23 cellular contexts compared by ENCODE assay signal in genomic region chr5:91302958-91303357, GRCh38.
DNase-seq lines count a peak whose midpoint lies in the region; TF ChIP-seq lines count a peak whose summit lies in the region.
"Had no signal": no experiment of that assay in that cellular context is flagged by ENCODE, and none has a peak within 500 bp of the region (broad histone marks: within the 10 kb centered on the region; RNA-seq: fewer than 3 reads in every experiment).

No MANE protein-coding gene starts in this region.

- H3K4me2 ChIP-seq in PC-9 (no peak overlapping the region), mesenchymal stem cell (ENCODE audit: low read length, poor library complexity, severe bottlenecking) (no peak overlapping the region)
- H3K4me2 ChIP-seq: smooth muscle cell had no signal

- no peak overlapping the region for H4K8ac ChIP-seq in mesenchymal stem cell (ENCODE audit: low read length)

- POLR2A ChIA-PET in PC-9 (lab: Charles Lee; ENCODE audit: unreplicated experiment) = interaction anchor here (0.6 kb wide), 1 partner anchor 70 kb away, joined by 8 read pairs; no protein-coding TSS in a partner anchor

- H3K14ac ChIP-seq in mesenchymal stem cell (ENCODE audit: low read length in 2 of 2) = no peak overlapping the region

- in situ Hi-C loops in GM13977 (cut with MboI; ENCODE audit: low pct_unique_long_range_greater_than_20kb, low sequenced_read_pairs, unreplicated experiment) = no loop called here

- H2BK120ac ChIP-seq in mesenchymal stem cell (ENCODE audit: low read depth, low read length) = no peak overlapping the region

- H3K18ac ChIP-seq in mesenchymal stem cell (ENCODE audit: low read depth in 1 of 2, low read length in 2 of 2) = no peak overlapping the region

- peak overlapping the region; percentile 27; the same call in 1 of the 2 replicates for H3K27ac ChIP-seq in PC-9
- no peak overlapping the region for H3K27ac ChIP-seq in mesenchymal stem cell (ENCODE audit: low read length, poor library complexity, severe bottlenecking)
- H3K27ac ChIP-seq: SJCRH30 had no signal

- peak overlapping the region; percentile 5 for H3K9ac ChIP-seq in mesenchymal stem cell (ENCODE audit: low read length)

- intact Hi-C loops in PC-9 (cut with micrococcal nuclease; ENCODE audit: unreplicated experiment) = no loop called here

- CTCF ChIA-PET in PC-9 (lab: Charles Lee) = no interaction called here

- H3K79me1 ChIP-seq in mesenchymal stem cell (replicated peaks; ENCODE audit: low read length, poor library complexity, severe bottlenecking) = no peaks in the 10 kb centered on the region

- no peak overlapping the region for H3K23ac ChIP-seq in mesenchymal stem cell (ENCODE audit: low read length in 2 of 2)

- H3K9me2 ChIP-seq in PC-9 (ENCODE audit: insufficient read depth) = no peaks in the 10 kb centered on the region

- H3F3A ChIP-seq in PC-9 (ENCODE audit: insufficient read depth, low read depth) = peaks cover 50% of the 10 kb centered on the region

- no peak overlapping the region for H2BK5ac ChIP-seq in mesenchymal stem cell (ENCODE audit: low read depth, low read length, poor library complexity, severe bottlenecking)

- no peak overlapping the region for H3K4ac ChIP-seq in mesenchymal stem cell (ENCODE audit: low read depth in 1 of 2, low read length in 2 of 2)

- H2BK12ac ChIP-seq in mesenchymal stem cell (ENCODE audit: low read length in 2 of 2) = no peak overlapping the region

- TF ChIP-seq CTCF in PC-9 (conservative IDR thresholded peaks at IDR 0.05) (no peak), GM13977 (IDR thresholded peaks at IDR 0.05; ENCODE audit: extremely low read depth, insufficient read depth, missing control alignments) (no peak)

- H3K27me3 ChIP-seq in PC-9 (ENCODE audit: insufficient read depth, low read depth) (no peaks in the 10 kb centered on the region), mesenchymal stem cell (ENCODE audit: control insufficient read depth in 1 of 2, insufficient read depth in 1 of 2, low read length in 2 of 2) (no peaks in the 10 kb centered on the region)
- H3K27me3 ChIP-seq: left lung, SJCRH30, transverse colon had no signal

- 91% methylated on average over 1 of the region's 1 CpG for WGBS in mesenchymal stem cell

- H2AFZ ChIP-seq in PC-9 = no peak overlapping the region
- no peak overlapping the region for H2AFZ ChIP-seq in mesenchymal stem cell (ENCODE audit: low read depth, low read length)

- no peaks in the 10 kb centered on the region for H3K9me3 ChIP-seq in PC-9 (ENCODE audit: insufficient read depth, low read depth)
- H3K9me3 ChIP-seq in mesenchymal stem cell (ENCODE audit: control insufficient read depth, low read length) = no peaks in the 10 kb centered on the region
- H3K9me3 ChIP-seq: Caco-2, left lung, SJCRH30, transverse colon had no signal

- no peak overlapping the region for H2BK15ac ChIP-seq in mesenchymal stem cell (ENCODE audit: low read depth, poor library complexity, severe bottlenecking)

- DNase-seq in PC-9 (no peak), cerebellum (ENCODE audit: low spot score) (peak; percentile 13), mesenchymal stem cell (no peak), superior temporal gyrus (ENCODE audit: extremely low spot score) (peak; percentile 90), GM13977 (ENCODE audit: low spot score) (no peak), NCI-H1105 treated with DMSO at 0.1 percent for 48 hours (lab: John Stamatoyannopoulos, UW) (no peak)
- DNase-seq in stimulated activated CD4-positive, alpha-beta T cell treated with anti-CD3 and anti-CD28 coated beads, Interleukin-12 subunit alpha, Interleukin-12 subunit beta, amount 100 ng/mL, for 4 hours = no peak
- DNase-seq: activated CD8-positive, alpha-beta memory T cell treated with anti-CD3 and anti-CD28 coated beads, Interleukin-2, amount 50 U/mL, for 48 hours; activated CD8-positive, alpha-beta T cell treated with anti-CD3 and anti-CD28 coated beads for 36 hours; activated naive CD4-positive, alpha-beta T cell treated with anti-CD3 and anti-CD28 coated beads, Interleukin-2, amount 50 U/mL, for 16 hours; Caco-2; left lung; naive thymus-derived CD8-positive, alpha-beta T cell; NCI-H1048; NCI-H1694; NCI-H446 treated with DMSO at 0.1 percent for 48 hours; NCI-H774; occipital lobe; SJCRH30; stimulated activated CD4-positive, alpha-beta T cell treated with anti-CD3 and anti-CD28 coated beads, Interleukin-2, amount 100 ng/mL, for 24 hours; T-helper 9 cell; transverse colon had no signal

- H3K4me3 ChIP-seq in PC-9 = no peak overlapping the region
- H3K4me3 ChIP-seq in mesenchymal stem cell (ENCODE audit: insufficient read depth in 1 of 2, low read depth in 1 of 2, low read length in 2 of 2) = no peak overlapping the region
- H3K4me3 ChIP-seq: left lung, SJCRH30, smooth muscle cell, transverse colon had no signal

- no TSS peak for BruUV-seq in PC-9 (replicated peaks; lab: Mats Ljungman, UMichigan)

- H3K79me2 ChIP-seq in PC-9 (ENCODE audit: low read depth) = no peaks in the 10 kb centered on the region

- H3K36me3 ChIP-seq in PC-9 (ENCODE audit: low read depth) (peaks cover 29% of the 10 kb centered on the region), mesenchymal stem cell (ENCODE audit: control insufficient read depth in 1 of 2, insufficient read depth in 2 of 2, low read depth in 1 of 2, low read length in 2 of 2) (no peaks in the 10 kb centered on the region)
- H3K36me3 ChIP-seq: left lung, SJCRH30, transverse colon had no signal

- H2AK5ac ChIP-seq in mesenchymal stem cell (ENCODE audit: low read length, severe bottlenecking) = no peak overlapping the region

- H4K91ac ChIP-seq in mesenchymal stem cell (ENCODE audit: low read length) = no peak overlapping the region

- H4K20me1 ChIP-seq in PC-9 (ENCODE audit: insufficient read depth) = no peaks in the 10 kb centered on the region

- peaks cover 22% of the 10 kb centered on the region for H3K4me1 ChIP-seq in PC-9 (replicated peaks; ENCODE audit: insufficient read depth)
- H3K4me1 ChIP-seq in mesenchymal stem cell (ENCODE audit: control insufficient read depth, insufficient read depth, low read depth, low read length) = peaks cover 2% of the 10 kb centered on the region
- H3K4me1 ChIP-seq: Caco-2, SJCRH30, transverse colon had no signal

Comparison
In these comparisons a context has a peak if more than half of its experiments do, and no peak if none do; other contexts are left out.
1. DNase-seq: peak in cerebellum (single experiment) and superior temporal gyrus (single experiment); none in PC-9 (0 of 2), mesenchymal stem cell (single experiment), stimulated activated CD4-positive, alpha-beta T cell treated with anti-CD3 and anti-CD28 coated beads, Interleukin-12 subunit alpha, Interleukin-12 subunit beta, amount 100 ng/mL, for 4 hours (single experiment), GM13977 (single experiment) and NCI-H1105 treated with DMSO at 0.1 percent for 48 hours (single experiment).